ENCODE assay signal across 2 cellular contexts in the genomic region with DNA sequence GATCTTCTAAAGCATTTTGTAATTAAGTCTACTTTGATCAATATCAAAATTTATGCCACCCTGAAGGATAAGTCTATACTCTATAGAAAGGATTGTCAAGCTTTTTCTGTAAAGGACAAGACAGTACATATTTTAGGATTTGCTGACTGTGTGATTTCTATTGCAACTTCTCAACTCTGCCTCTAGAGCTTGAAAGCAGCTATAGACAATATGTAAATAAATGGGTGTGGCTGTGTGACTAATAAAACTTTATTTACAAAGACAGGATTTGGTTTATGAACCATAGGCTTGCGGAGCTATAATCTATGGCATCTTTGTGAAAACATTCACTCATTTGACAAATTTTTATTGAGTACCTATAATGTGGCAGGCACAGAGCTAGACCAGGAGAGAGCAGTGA.
TF ChIP-seq lines count a peak whose summit lies in the region.

No MANE protein-coding gene starts in this region.

TF ChIP-seq in HepG2, 621 proteins besides CTCF, POLR2A, EP300 and RAD21:
- TF ChIP-seq NKX3-1 (CRISPR knock-in tag; IDR thresholded peaks at IDR 0.05) (no peak), MAFF (IDR thresholded peaks at IDR 0.05; ENCODE audit: low read depth, low read length) (peak; percentile 97), MAFK (conservative IDR thresholded peaks at IDR 0.05 in 1 of 2, IDR thresholded peaks at IDR 0.05 in 1 of 2; ENCODE audit: low read length in 2 of 2) (peak; percentile 96 to 98), NR1H2 (CRISPR knock-in tag; IDR thresholded peaks at IDR 0.05; ENCODE audit: borderline replicate concordance, low read depth) (no peak), SP1 (IDR thresholded peaks at IDR 0.05) (no peak), SP1 (CRISPR knock-in tag; IDR thresholded peaks at IDR 0.05) (peak; percentile 57; the same call in 1 of the 2 replicates)
- TF ChIP-seq, protein P1, sequence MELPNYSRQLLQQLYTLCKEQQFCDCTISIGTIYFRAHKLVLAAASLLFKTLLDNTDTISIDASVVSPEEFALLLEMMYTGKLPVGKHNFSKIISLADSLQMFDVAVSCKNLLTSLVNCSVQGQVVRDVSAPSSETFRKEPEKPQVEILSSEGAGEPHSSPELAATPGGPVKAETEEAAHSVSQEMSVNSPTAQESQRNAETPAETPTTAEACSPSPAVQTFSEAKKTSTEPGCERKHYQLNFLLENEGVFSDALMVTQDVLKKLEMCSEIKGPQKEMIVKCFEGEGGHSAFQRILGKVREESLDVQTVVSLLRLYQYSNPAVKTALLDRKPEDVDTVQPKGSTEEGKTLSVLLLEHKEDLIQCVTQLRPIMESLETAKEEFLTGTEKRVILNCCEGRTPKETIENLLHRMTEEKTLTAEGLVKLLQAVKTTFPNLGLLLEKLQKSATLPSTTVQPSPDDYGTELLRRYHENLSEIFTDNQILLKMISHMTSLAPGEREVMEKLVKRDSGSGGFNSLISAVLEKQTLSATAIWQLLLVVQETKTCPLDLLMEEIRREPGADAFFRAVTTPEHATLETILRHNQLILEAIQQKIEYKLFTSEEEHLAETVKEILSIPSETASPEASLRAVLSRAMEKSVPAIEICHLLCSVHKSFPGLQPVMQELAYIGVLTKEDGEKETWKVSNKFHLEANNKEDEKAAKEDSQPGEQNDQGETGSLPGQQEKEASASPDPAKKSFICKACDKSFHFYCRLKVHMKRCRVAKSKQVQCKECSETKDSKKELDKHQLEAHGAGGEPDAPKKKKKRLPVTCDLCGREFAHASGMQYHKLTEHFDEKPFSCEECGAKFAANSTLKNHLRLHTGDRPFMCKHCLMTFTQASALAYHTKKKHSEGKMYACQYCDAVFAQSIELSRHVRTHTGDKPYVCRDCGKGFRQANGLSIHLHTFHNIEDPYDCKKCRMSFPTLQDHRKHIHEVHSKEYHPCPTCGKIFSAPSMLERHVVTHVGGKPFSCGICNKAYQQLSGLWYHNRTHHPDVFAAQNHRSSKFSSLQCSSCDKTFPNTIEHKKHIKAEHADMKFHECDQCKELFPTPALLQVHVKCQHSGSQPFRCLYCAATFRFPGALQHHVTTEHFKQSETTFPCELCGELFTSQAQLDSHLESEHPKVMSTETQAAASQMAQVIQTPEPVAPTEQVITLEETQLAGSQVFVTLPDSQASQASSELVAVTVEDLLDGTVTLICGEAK (IDR thresholded peaks at IDR 0.05) = peak; percentile 88
- TF ChIP-seq, protein P1 (CRISPR knock-in tag; IDR thresholded peaks at IDR 0.05) = peak; percentile 90; the same call in 1 of the 2 replicates

TF ChIP-seq in H1, 55 proteins besides CTCF, POLR2A, EP300 and RAD21:
- TF ChIP-seq MAFK (IDR thresholded peaks at IDR 0.05; ENCODE audit: low read depth, low read length) = peak; percentile 78
- TF ChIP-seq CHD2 (IDR thresholded peaks at IDR 0.05; ENCODE audit: low read length) = no peak
- no peak for TF ChIP-seq KDM5A (IDR thresholded peaks at IDR 0.05; ENCODE audit: low read length)
